ENCODE assay signal across 19 cellular contexts in the genomic region with DNA sequence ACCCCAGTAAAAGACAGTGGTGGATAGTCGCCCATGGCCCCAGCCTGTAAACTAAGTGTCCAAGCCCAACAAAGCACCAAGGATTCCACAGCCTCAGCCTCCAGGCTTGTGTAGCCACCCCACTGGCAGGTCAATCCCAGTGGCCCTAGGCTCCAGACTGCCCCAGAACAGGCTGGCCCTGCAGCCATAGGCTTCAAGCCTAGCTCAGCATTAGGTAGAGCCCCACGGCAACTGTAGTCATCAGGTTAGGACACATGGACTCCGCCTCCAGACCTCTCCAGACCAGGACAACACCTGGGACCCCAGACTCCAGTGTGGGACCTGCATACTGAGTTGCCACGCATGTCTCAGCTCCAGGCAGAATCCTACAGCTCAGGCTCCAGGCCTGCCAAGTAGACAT.
A peak's percentile ranks its signal among the peaks of the same experiment; 100 is the strongest.
DNase-seq lines count a peak whose midpoint lies in the region; ATAC-seq and TF ChIP-seq lines count a peak whose summit lies in the region.
"Had no signal": no experiment of that assay in that cellular context is flagged by ENCODE, and none has a peak within 500 bp of the region (broad histone marks: within the 10 kb centered on the region; RNA-seq: fewer than 3 reads in every experiment).

No MANE protein-coding gene starts in this region.

- no peaks in the 10 kb centered on the region for H3K36me3 Mint-ChIP-seq in chondrocyte (ENCODE audit: low read depth)
- H3K36me3 Mint-ChIP-seq in stimulated activated effector memory CD8-positive, alpha-beta T cell treated with anti-CD3 and anti-CD28 coated beads, Interleukin-12 subunit alpha, Interleukin-12 subunit beta, amount 100 ng/mL, for 72 hours: no peaks in the 10 kb centered on the region
- H3K36me3 Mint-ChIP-seq: CD8-positive, alpha-beta T cell had no signal

- no peak overlapping the region for H3K4me3 Mint-ChIP-seq in chondrocyte (ENCODE audit: unreplicated experiment)
- H3K4me3 Mint-ChIP-seq in stimulated activated effector memory CD8-positive, alpha-beta T cell treated with anti-CD3 and anti-CD28 coated beads, Interleukin-12 subunit alpha, Interleukin-12 subunit beta, amount 100 ng/mL, for 72 hours: no peak overlapping the region
- H3K4me3 Mint-ChIP-seq: B cell; CD4-positive, alpha-beta T cell; CD8-positive, alpha-beta T cell had no signal

- H3K4me3 ChIP-seq in lower lobe of right lung: no peak overlapping the region
- no peak overlapping the region for H3K4me3 ChIP-seq in upper lobe of right lung
- H3K4me3 ChIP-seq: A549; BLaER1 treated with 17β-estradiol and CSF1 and Interleukin-3, amounts not matched to agents 10 nM and 100 nM had no signal

- no peak overlapping the region for H3K27ac Mint-ChIP-seq in chondrocyte (ENCODE audit: unreplicated experiment)
- H3K27ac Mint-ChIP-seq in stimulated activated effector memory CD8-positive, alpha-beta T cell treated with anti-CD3 and anti-CD28 coated beads, Interleukin-12 subunit alpha, Interleukin-12 subunit beta, amount 100 ng/mL, for 72 hours: no peak overlapping the region
- H3K27ac Mint-ChIP-seq: B cell; CD4-positive, alpha-beta T cell; CD8-positive, alpha-beta T cell had no signal

- H3K36me3 ChIP-seq in lower lobe of right lung (no peaks in the 10 kb centered on the region), upper lobe of right lung (no peaks in the 10 kb centered on the region)
- H3K36me3 ChIP-seq: BLaER1 treated with 17β-estradiol and CSF1 and Interleukin-3, amounts not matched to agents 10 nM and 100 nM had no signal

- H3K27me3 ChIP-seq in lower lobe of right lung (ENCODE audit: low read depth): no peaks in the 10 kb centered on the region
- no peaks in the 10 kb centered on the region for H3K27me3 ChIP-seq in upper lobe of right lung
- H3K27me3 ChIP-seq: BLaER1 treated with 17β-estradiol and CSF1 and Interleukin-3, amounts not matched to agents 10 nM and 100 nM had no signal

- H3K27me3 Mint-ChIP-seq in chondrocyte (ENCODE audit: low read depth): no peaks in the 10 kb centered on the region
- H3K27me3 Mint-ChIP-seq: B cell; CD4-positive, alpha-beta T cell had no signal

- H3K27ac ChIP-seq in lower lobe of right lung (no peak overlapping the region), upper lobe of right lung (no peak overlapping the region)
- H3K27ac ChIP-seq: A549; BLaER1 treated with 17β-estradiol and CSF1 and Interleukin-3, amounts not matched to agents 10 nM and 100 nM; C4-2B had no signal

- no peaks in the 10 kb centered on the region for H3K4me1 Mint-ChIP-seq in chondrocyte (ENCODE audit: low read depth)
- no peaks in the 10 kb centered on the region for H3K4me1 Mint-ChIP-seq in stimulated activated effector memory CD8-positive, alpha-beta T cell treated with anti-CD3 and anti-CD28 coated beads, Interleukin-12 subunit alpha, Interleukin-12 subunit beta, amount 100 ng/mL, for 72 hours
- H3K4me1 Mint-ChIP-seq: B cell had no signal

- TF ChIP-seq CTCF in chondrocyte (IDR thresholded peaks at IDR 0.05): no peak
- no peak for TF ChIP-seq CTCF in lower lobe of right lung (IDR thresholded peaks at IDR 0.05)
- no peak for TF ChIP-seq CTCF in upper lobe of right lung (IDR thresholded peaks at IDR 0.05)

- H3K9me3 Mint-ChIP-seq in chondrocyte (ENCODE audit: low read depth): peaks cover 26% of the 10 kb centered on the region
- H3K9me3 Mint-ChIP-seq in stimulated activated effector memory CD8-positive, alpha-beta T cell treated with anti-CD3 and anti-CD28 coated beads, Interleukin-12 subunit alpha, Interleukin-12 subunit beta, amount 100 ng/mL, for 72 hours: peaks cover 22% of the 10 kb centered on the region

- no peaks in the 10 kb centered on the region for H3K4me1 ChIP-seq in lower lobe of right lung
- no peaks in the 10 kb centered on the region for H3K4me1 ChIP-seq in upper lobe of right lung
- H3K4me1 ChIP-seq: A549; BLaER1 treated with 17β-estradiol and CSF1 and Interleukin-3, amounts not matched to agents 10 nM and 100 nM; Caco-2 had no signal

- H3K9me3 ChIP-seq in lower lobe of right lung (no peaks in the 10 kb centered on the region), upper lobe of right lung (peaks cover 7% of the 10 kb centered on the region)
- H3K9me3 ChIP-seq: BLaER1 treated with 17β-estradiol and CSF1 and Interleukin-3, amounts not matched to agents 10 nM and 100 nM; Caco-2 had no signal

- intact Hi-C loops in lower lobe of right lung (cut with DNase I) (no loop called here), upper lobe of right lung (cut with DNase I) (no loop called here)

- ATAC-seq in lower lobe of right lung (peak; percentile 26 to 27), upper lobe of right lung (peak; percentile 28), HG02981 (IDR thresholded peaks at IDR 0.05; ENCODE audit: unreplicated experiment) (no peak)
- peak; percentile 31 for ATAC-seq in stimulated activated effector memory CD8-positive, alpha-beta T cell treated with anti-CD3 and anti-CD28 coated beads, Interleukin-12 subunit alpha, Interleukin-12 subunit beta, amount 100 ng/mL, for 72 hours
- ATAC-seq: A549; CD8-positive, alpha-beta T cell had no signal

- DNase-seq in chondrocyte (ENCODE audit: low spot score): peak; percentile 63
- DNase-seq in lower lobe of right lung: no peak
- DNase-seq in stimulated activated effector memory CD8-positive, alpha-beta T cell treated with anti-CD3 and anti-CD28 coated beads, Interleukin-12 subunit alpha, Interleukin-12 subunit beta, amount 100 ng/mL, for 72 hours (ENCODE audit: low spot score in 2 of 2): no peak
- DNase-seq in upper lobe of right lung: no peak
- no peak for DNase-seq in NCI-H82 (lab: John Stamatoyannopoulos, UW)
- no peak for DNase-seq in A172 (ENCODE audit: low spot score)
- DNase-seq: 8988T; AML-193; Caco-2; Calu3; CD4-positive, alpha-beta T cell; CD8-positive, alpha-beta T cell; DMS79 treated with DMSO at 0.1 percent for 48 hours; GF-D8 had no signal
